In the genomic region with DNA sequence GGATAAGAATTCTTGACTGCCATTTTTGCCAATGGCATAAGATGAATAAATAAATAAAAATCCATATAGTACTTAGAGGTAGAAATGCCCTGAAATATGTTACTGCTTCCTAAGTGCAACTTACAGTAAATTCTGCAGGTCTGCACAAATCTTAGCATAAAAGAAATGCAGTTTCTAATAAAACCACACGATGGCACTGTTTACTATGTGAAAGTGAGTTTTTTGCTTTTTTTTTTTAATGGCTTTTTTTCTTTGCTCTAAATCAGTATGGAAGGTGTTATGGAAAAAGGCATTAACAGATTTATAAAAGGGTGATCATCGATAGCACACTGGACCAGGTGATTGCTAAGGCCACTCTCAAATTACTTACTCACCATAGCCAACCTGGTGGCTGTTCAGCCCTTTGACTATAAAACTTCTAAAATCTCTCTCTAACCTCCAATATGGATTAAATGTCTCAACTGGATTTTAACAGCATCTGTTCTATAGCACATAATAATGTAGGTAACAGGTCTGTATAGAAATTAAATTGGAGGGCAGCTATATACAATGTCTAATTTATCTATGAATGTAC, we compare ENCODE assay signal across 1 cellular context.
TF ChIP-seq lines count a peak whose summit lies in the region.

No MANE protein-coding gene starts in this region.

TF ChIP-seq in GM23338, 12 proteins besides CTCF, POLR2A, EP300 and RAD21 (continued from another document):
- TF ChIP-seq ETS1 (IDR thresholded peaks at IDR 0.05) (no peak), EZH2 (IDR thresholded peaks at IDR 0.05; ENCODE audit: low read depth, unreplicated experiment) (no peak), STAT1 (IDR thresholded peaks at IDR 0.05; ENCODE audit: unreplicated experiment) (no peak), JUNB (IDR thresholded peaks at IDR 0.05; ENCODE audit: unreplicated experiment) (no peak)
